ENCODE assay signal across 7 cellular contexts in genomic region chr6:116511424-116512131, GRCh38. TPM values are rescaled to one million over a fixed set of nuclear protein-coding genes. Genes with fewer than 3 reads are reported as not detected.
DNase-seq lines count a peak whose midpoint lies in the region; ATAC-seq and TF ChIP-seq lines count a peak whose summit lies in the region.

CALHM5 (plus strand) TSS chr6:116511639; CDS start chr6:116511697, 58 bp downstream.

- H3K27me3 ChIP-seq in HCT116 (ENCODE audit: insufficient read depth, low read length) (no peaks in the 10 kb centered on the region), prostate gland (replicated peaks; ENCODE audit: insufficient read depth) (no peaks in the 10 kb centered on the region)

- TF ChIP-seq POLR2A in HCT116 (IDR thresholded peaks at IDR 0.05; ENCODE audit: borderline replicate concordance, extremely low read depth, insufficient read depth, insufficient read length) = no peak
- no peak for TF ChIP-seq POLR2A in prostate gland (IDR thresholded peaks at IDR 0.05)

- RAD21 ChIA-PET in HCT116 (lab: Charles Lee; ENCODE audit: low non-redundant PET in 1 of 2, low total read pairs in 2 of 2, uncharacterized antibody in 2 of 2, unreplicated experiment in 2 of 2) = no interaction called here

- H3K27ac ChIP-seq in HCT116 (ENCODE audit: low read depth, low read length) (no peak within 1 kb of the TSS), prostate gland (peak within 1 kb of the TSS; percentile 51 to 67)

- no peaks in the 10 kb centered on the region for H4K20me1 ChIP-seq in HCT116 (ENCODE audit: insufficient read depth)

- peak; percentile 56 for TF ChIP-seq RAD21 in HCT116 (IDR thresholded peaks at IDR 0.05; ENCODE audit: low read depth)

- H3K4me3 ChIP-seq in HCT116 (replicated peaks in 1 of 2; ENCODE audit: low read depth in 1 of 2, low read length in 2 of 2) (no peak within 1 kb of the TSS), prostate gland (peak within 1 kb of the TSS; percentile 11 to 18)

- intact Hi-C loops in HCT116 (cut with micrococcal nuclease) = loop anchor here (5.0 kb wide), 1 partner anchor 571 kb away; no protein-coding TSS in a partner anchor
- intact Hi-C loops in prostate gland (cut with DNase I) = loop anchor here (5.0 to 10.0 kb wide), 2 partner anchors 53 to 234 kb away; partner anchors contain the start of gene TSPYL1

- no peaks in the 10 kb centered on the region for H3K79me2 ChIP-seq in HCT116 (ENCODE audit: insufficient read depth, low read length)

- H3K9ac ChIP-seq in HCT116 (ENCODE audit: low read length) = no peak within 1 kb of the TSS

- H3K9me3 ChIP-seq in HCT116 (ENCODE audit: control insufficient read depth in 1 of 2, insufficient read depth in 1 of 2, low read depth in 1 of 2, low read length in 2 of 2) (no peaks in the 10 kb centered on the region), prostate gland (no peaks in the 10 kb centered on the region)

- peak within 1 kb of the TSS; percentile 28 for H3K4me2 ChIP-seq in HCT116 (ENCODE audit: low read length)

- no peaks in the 10 kb centered on the region for H3K9me2 ChIP-seq in HCT116 (ENCODE audit: insufficient read depth)

- no peaks in the 10 kb centered on the region for H3K36me3 ChIP-seq in HCT116 (ENCODE audit: control insufficient read depth in 1 of 2, insufficient read depth in 2 of 2, low read length in 2 of 2)
- no peaks in the 10 kb centered on the region for H3K36me3 ChIP-seq in prostate gland

- DNase-seq in HCT116 (ENCODE audit: low read depth, low spot score) = peak; percentile 58
- DNase-seq in SW 1271 (lab: John Stamatoyannopoulos, UW) = peak; percentile 74 to 75
- peak; percentile 29 for DNase-seq in globus pallidus (ENCODE audit: low spot score)
- DNase-seq in prostate gland (ENCODE audit: low spot score) = no peak
- DNase-seq in ureter (ENCODE audit: low spot score) = no peak
- DNase-seq in DMS153 (lab: John Stamatoyannopoulos, UW) = no peak

- H3K4me1 ChIP-seq in HCT116 (ENCODE audit: control insufficient read depth in 1 of 2, insufficient read depth in 2 of 2, low read length in 2 of 2) (peaks cover 0 to 9% of the 10 kb centered on the region in 2 experiments; a peak in 2 of 4 replicates), prostate gland (replicated peaks) (no peaks in the 10 kb centered on the region)

- POLR2A ChIA-PET in HCT116 (lab: Charles Lee) = interaction anchor here (1.0 kb wide), 1 partner anchor 12 kb away, joined by 3 read pairs; no protein-coding TSS in a partner anchor

- CTCF ChIA-PET in HCT116 (lab: Charles Lee) = interaction anchor here (0.7 to 2.3 kb wide), 10 partner anchors 11 to 259 kb away, joined by 3 to 15 read pairs (median 4); no protein-coding TSS in a partner anchor

- 64% methylated on average over 10 of the region's 10 CpGs for WGBS in prostate gland

- no TSS peak for BruUV-seq in HCT116 (replicated peaks; lab: Mats Ljungman, UMichigan)

- peak; percentile 92 for ATAC-seq in HCT116
- no peak for ATAC-seq in HG03521 (IDR thresholded peaks at IDR 0.05; ENCODE audit: unreplicated experiment)

- TF ChIP-seq CTCF in HCT116 (IDR thresholded peaks at IDR 0.05 in 2 of 3, conservative IDR thresholded peaks at IDR 0.05 in 1 of 3; ENCODE audit: borderline replicate concordance in 1 of 3, insufficient read depth in 1 of 3, low read depth in 2 of 3, low read length in 2 of 3) = peak; percentile 62 to 66 (median 66); a peak in 5 of 6 replicates
- peak in 3 of 4 experiments; percentile 28 to 38 (median 36) for TF ChIP-seq CTCF in prostate gland (IDR thresholded peaks at IDR 0.05)

- H2AFZ ChIP-seq in HCT116 (ENCODE audit: low read depth, low read length, poor library complexity, severe bottlenecking) = peak within 1 kb of the TSS; percentile 97

TF ChIP-seq in HCT116, 20 proteins besides CTCF, POLR2A, EP300 and RAD21:
- no peak for TF ChIP-seq ZBTB33 (IDR thresholded peaks at IDR 0.05; ENCODE audit: extremely low read depth, insufficient replicate concordance, low read length)
- TF ChIP-seq YY1 (IDR thresholded peaks at IDR 0.05; ENCODE audit: extremely low read depth, insufficient replicate concordance, low read depth, low read length) = peak; percentile 26
- 0 out of 2 replicates have a peak, but pooled peaks have one; percentile 12 for TF ChIP-seq ATF3 (IDR thresholded peaks at IDR 0.05)
- peak; percentile 23; the same call in 1 of the 2 replicates for TF ChIP-seq JUND (IDR thresholded peaks at IDR 0.05)
- no peak for TF ChIP-seq TCF7L2 (IDR thresholded peaks at IDR 0.05; ENCODE audit: borderline replicate concordance, extremely low read depth, insufficient read depth, insufficient read length)
- TF ChIP-seq SRF (IDR thresholded peaks at IDR 0.05; ENCODE audit: low read depth) = peak; percentile 60
- TF ChIP-seq CBX3 (IDR thresholded peaks at IDR 0.05; ENCODE audit: low read depth) = 0 out of 2 replicates have a peak, but pooled peaks have one; percentile 18
- peak; percentile 79 for TF ChIP-seq CEBPB (IDR thresholded peaks at IDR 0.05; ENCODE audit: low read depth)
- TF ChIP-seq FOSL1 (IDR thresholded peaks at IDR 0.05; ENCODE audit: low read depth) = no peak

RNA-seq across cellular contexts. Expression of gene CALHM5, which starts in this region (rescaled TPM):
- 0.05 TPM for total RNA-seq in HCT116 (2021; ENCODE audit: unreplicated experiment)
- under 0.01 and 0.01 TPM in 2 replicates for polyA plus RNA-seq in HCT116 (2012)
- 1 to 10 TPM in 1 of 2 donors, under 1 TPM in 1; 0.32 to 1.8 TPM for total RNA-seq in prostate gland
- 1.7 TPM for total RNA-seq in ureter

Comparison
In these comparisons a context has a peak if more than half of its experiments do, and no peak if none do; other contexts are left out.
1. Peak in DNase-seq, ATAC-seq and H3K4me2 ChIP-seq in HCT116; RNA of the gene not detected or under 1 TPM.
2. DNase-seq: peak in SW 1271 (2 of 2) and globus pallidus (single experiment); none in prostate gland (single experiment), ureter (single experiment) and DMS153 (single experiment).
3. H3K4me3 ChIP-seq: peak in prostate gland (2 of 2); none in HCT116 (0 of 2).